1 cellular context compared by ENCODE assay signal in the genomic region with DNA sequence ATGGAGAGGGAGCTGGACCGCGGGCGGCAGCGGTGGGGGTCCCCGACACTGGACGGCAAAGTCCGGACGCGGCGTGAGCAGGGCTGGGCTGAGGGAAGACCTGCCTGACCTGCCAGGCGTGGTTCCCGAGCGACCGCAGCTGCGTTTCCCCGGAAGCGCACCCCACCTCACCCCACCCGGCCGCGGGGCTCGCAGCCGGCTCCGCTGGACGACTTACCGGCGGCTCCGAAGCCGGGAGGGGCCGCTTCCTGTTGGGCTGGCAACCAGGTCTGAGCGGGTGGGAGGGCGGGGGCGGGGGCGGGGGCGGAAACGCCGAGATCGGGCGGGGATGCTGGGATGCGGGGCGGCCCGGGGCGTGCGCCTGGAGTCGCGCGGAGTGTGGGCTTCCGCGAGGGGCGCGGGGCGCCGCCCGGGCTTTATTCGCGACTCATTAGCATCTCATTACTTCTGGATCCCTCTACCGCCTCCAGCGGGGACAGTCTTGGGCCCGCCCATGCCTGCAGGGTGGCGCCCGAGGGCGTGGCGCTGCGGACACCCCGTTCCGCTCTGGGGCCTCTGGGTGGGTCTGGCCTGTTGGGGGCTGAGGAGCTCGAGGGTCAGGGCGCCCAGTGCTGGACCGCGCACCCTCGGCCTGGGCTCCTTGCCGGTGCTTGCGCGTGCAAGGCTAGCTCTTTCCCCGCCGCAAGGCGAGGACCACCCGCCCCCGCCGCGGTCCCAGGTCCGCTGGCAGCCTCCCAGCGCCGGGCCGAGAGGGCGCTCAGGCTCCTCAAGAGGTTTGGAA.
TF ChIP-seq lines count a peak whose summit lies in the region.

MICAL1 (minus strand) TSS at position 271 of the 781 bp plus-strand sequence. CDS start 1,576 bp downstream, outside the sequence.

TF ChIP-seq in WTC11, 78 proteins besides CTCF, POLR2A, EP300 and RAD21 (continued from another document):
- no peak for TF ChIP-seq ZNF425 (CRISPR knock-in tag; conservative IDR thresholded peaks at IDR 0.05)
- TF ChIP-seq NR2C2 (CRISPR knock-in tag; IDR thresholded peaks at IDR 0.05), result no peak
- TF ChIP-seq GTF2I (CRISPR knock-in tag; conservative IDR thresholded peaks at IDR 0.05), result no peak
- no peak for TF ChIP-seq HMGA2 (CRISPR knock-in tag; IDR thresholded peaks at IDR 0.05)
- TF ChIP-seq, protein P1, sequence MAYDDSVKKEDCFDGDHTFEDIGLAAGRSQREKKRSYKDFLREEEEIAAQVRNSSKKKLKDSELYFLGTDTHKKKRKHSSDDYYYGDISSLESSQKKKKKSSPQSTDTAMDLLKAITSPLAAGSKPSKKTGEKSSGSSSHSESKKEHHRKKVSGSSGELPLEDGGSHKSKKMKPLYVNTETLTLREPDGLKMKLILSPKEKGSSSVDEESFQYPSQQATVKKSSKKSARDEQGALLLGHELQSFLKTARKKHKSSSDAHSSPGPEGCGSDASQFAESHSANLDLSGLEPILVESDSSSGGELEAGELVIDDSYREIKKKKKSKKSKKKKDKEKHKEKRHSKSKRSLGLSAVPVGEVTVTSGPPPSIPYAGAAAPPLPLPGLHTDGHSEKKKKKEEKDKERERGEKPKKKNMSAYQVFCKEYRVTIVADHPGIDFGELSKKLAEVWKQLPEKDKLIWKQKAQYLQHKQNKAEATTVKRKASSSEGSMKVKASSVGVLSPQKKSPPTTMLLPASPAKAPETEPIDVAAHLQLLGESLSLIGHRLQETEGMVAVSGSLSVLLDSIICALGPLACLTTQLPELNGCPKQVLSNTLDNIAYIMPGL (CRISPR knock-in tag; IDR thresholded peaks at IDR 0.05), result peak; percentile 1; the same call in 1 of the 2 replicates
- no peak for TF ChIP-seq ZNF317 (CRISPR knock-in tag; IDR thresholded peaks at IDR 0.05; ENCODE audit: borderline replicate concordance, low read depth)
- TF ChIP-seq ZNF121 (CRISPR knock-in tag; IDR thresholded peaks at IDR 0.05), result no peak
- peak; percentile 16; the same call in 1 of the 2 replicates for TF ChIP-seq KAT7 (CRISPR knock-in tag; IDR thresholded peaks at IDR 0.05; ENCODE audit: borderline replicate concordance)
- 0 out of 2 replicates have a peak, but pooled peaks have one; percentile 44 for TF ChIP-seq SP1 (CRISPR knock-in tag; conservative IDR thresholded peaks at IDR 0.05)
- TF ChIP-seq, protein P2, sequence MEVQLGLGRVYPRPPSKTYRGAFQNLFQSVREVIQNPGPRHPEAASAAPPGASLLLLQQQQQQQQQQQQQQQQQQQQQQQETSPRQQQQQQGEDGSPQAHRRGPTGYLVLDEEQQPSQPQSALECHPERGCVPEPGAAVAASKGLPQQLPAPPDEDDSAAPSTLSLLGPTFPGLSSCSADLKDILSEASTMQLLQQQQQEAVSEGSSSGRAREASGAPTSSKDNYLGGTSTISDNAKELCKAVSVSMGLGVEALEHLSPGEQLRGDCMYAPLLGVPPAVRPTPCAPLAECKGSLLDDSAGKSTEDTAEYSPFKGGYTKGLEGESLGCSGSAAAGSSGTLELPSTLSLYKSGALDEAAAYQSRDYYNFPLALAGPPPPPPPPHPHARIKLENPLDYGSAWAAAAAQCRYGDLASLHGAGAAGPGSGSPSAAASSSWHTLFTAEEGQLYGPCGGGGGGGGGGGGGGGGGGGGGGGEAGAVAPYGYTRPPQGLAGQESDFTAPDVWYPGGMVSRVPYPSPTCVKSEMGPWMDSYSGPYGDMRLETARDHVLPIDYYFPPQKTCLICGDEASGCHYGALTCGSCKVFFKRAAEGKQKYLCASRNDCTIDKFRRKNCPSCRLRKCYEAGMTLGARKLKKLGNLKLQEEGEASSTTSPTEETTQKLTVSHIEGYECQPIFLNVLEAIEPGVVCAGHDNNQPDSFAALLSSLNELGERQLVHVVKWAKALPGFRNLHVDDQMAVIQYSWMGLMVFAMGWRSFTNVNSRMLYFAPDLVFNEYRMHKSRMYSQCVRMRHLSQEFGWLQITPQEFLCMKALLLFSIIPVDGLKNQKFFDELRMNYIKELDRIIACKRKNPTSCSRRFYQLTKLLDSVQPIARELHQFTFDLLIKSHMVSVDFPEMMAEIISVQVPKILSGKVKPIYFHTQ (CRISPR knock-in tag; IDR thresholded peaks at IDR 0.05), result no peak
- TF ChIP-seq CDX4 (CRISPR knock-in tag; IDR thresholded peaks at IDR 0.05; ENCODE audit: borderline replicate concordance), result no peak
- no peak for TF ChIP-seq MXD4 (CRISPR knock-in tag; IDR thresholded peaks at IDR 0.05; ENCODE audit: borderline replicate concordance)
- peak; percentile 57; the same call in 1 of the 2 replicates for TF ChIP-seq ESRRA (CRISPR knock-in tag; IDR thresholded peaks at IDR 0.05; ENCODE audit: borderline replicate concordance)
- TF ChIP-seq TEAD4 (CRISPR knock-in tag; IDR thresholded peaks at IDR 0.05), result no peak
- TF ChIP-seq ZBTB43 (CRISPR knock-in tag; IDR thresholded peaks at IDR 0.05), result 0 out of 2 replicates have a peak, but pooled peaks have one; percentile 85
- no peak for TF ChIP-seq GABPB1 (CRISPR knock-in tag; IDR thresholded peaks at IDR 0.05)
- TF ChIP-seq RORB (CRISPR knock-in tag; IDR thresholded peaks at IDR 0.05), result no peak
- TF ChIP-seq FOXP1 (CRISPR knock-in tag; IDR thresholded peaks at IDR 0.05; ENCODE audit: borderline replicate concordance), result peak; percentile 60; the same call in 1 of the 2 replicates
- no peak for TF ChIP-seq STAT6 (CRISPR knock-in tag; conservative IDR thresholded peaks at IDR 0.05; ENCODE audit: low read depth)
- TF ChIP-seq NFATC4 (CRISPR knock-in tag; IDR thresholded peaks at IDR 0.05), result no peak
- no peak for TF ChIP-seq ZNF232 (CRISPR knock-in tag; IDR thresholded peaks at IDR 0.05)
- TF ChIP-seq, protein P3, sequence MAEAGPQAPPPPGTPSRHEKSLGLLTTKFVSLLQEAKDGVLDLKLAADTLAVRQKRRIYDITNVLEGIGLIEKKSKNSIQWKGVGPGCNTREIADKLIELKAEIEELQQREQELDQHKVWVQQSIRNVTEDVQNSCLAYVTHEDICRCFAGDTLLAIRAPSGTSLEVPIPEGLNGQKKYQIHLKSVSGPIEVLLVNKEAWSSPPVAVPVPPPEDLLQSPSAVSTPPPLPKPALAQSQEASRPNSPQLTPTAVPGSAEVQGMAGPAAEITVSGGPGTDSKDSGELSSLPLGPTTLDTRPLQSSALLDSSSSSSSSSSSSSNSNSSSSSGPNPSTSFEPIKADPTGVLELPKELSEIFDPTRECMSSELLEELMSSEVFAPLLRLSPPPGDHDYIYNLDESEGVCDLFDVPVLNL (CRISPR knock-in tag; IDR thresholded peaks at IDR 0.05; ENCODE audit: borderline replicate concordance, low read depth), result peak; percentile 61; the same call in 1 of the 2 replicates
